In genomic region chr2:16654775-16655456, GRCh38 we compare ENCODE assay signal across 13 cellular contexts. TPM values are rescaled to one million over a fixed set of nuclear protein-coding genes. Genes with fewer than 3 reads are reported as not detected.
A peak's percentile ranks its signal among the peaks of the same experiment; 100 is the strongest.
DNase-seq lines count a peak whose midpoint lies in the region; ATAC-seq and TF ChIP-seq lines count a peak whose summit lies in the region.
"Had no signal": no experiment of that assay in that cellular context is flagged by ENCODE, and none has a peak within 500 bp of the region (broad histone marks: within the 10 kb centered on the region; RNA-seq: fewer than 3 reads in every experiment).

No MANE protein-coding gene starts in this region.

- H3K9me3 ChIP-seq in IMR-90 (ENCODE audit: control insufficient read depth, insufficient read depth, low read length) = no peaks in the 10 kb centered on the region
- H3K9me3 ChIP-seq: adrenal gland had no signal

- CTCF ChIA-PET in IMR-90 (lab: Yijun Ruan, JAX) = interaction anchor here (0.6 to 1.3 kb wide), 2 partner anchors 16 to 677 kb away, joined by 4 read pairs; no protein-coding TSS in a partner anchor

- H3K27ac ChIP-seq in IMR-90 (ENCODE audit: insufficient read depth, low read length) (no peak overlapping the region), cingulate gyrus (ENCODE audit: low read depth, low read length) (peak overlapping the region; percentile 61)

- POLR2A ChIA-PET in IMR-90 (lab: Charles Lee; ENCODE audit: unreplicated experiment) = no interaction called here

- no peak overlapping the region for H2BK120ac ChIP-seq in IMR-90 (ENCODE audit: low read depth, low read length)

- no peaks in the 10 kb centered on the region; the same call in 1 of the 2 replicates for H4K20me1 ChIP-seq in IMR-90 (ENCODE audit: insufficient read depth, low read length)

- no peak overlapping the region for H3K14ac ChIP-seq in IMR-90 (replicated peaks; ENCODE audit: low read depth, low read length)

- 0 out of 4 replicates have a peak, but pooled peaks cover 0 to 4% of the 10 kb centered on the region in 2 experiments for H3K79me1 ChIP-seq in IMR-90 (ENCODE audit: low read depth in 1 of 2, low read length in 2 of 2)

- no peaks in the 10 kb centered on the region; the same call in 1 of the 2 replicates for H3K27me3 ChIP-seq in IMR-90 (ENCODE audit: control insufficient read depth, insufficient read depth, low read length)
- H3K27me3 ChIP-seq: adrenal gland had no signal

- no TSS peak for BruUV-seq in IMR-90 (replicated peaks; lab: Mats Ljungman, UMichigan)

- no peak overlapping the region for H3K4me3 Mint-ChIP-seq in stimulated activated effector memory CD8-positive, alpha-beta T cell treated with anti-CD3 and anti-CD28 coated beads, Interleukin-12 subunit alpha, Interleukin-12 subunit beta, amount 100 ng/mL, for 72 hours
- no peak overlapping the region for H3K4me3 Mint-ChIP-seq in glutamatergic neuron (ENCODE audit: unreplicated experiment)
- H3K4me3 Mint-ChIP-seq: activated CD4-positive, alpha-beta memory T cell treated with anti-CD3 and anti-CD28 coated beads, Interleukin-2, amount 10 ng/mL, durations not matched to agents 7 days and 5 days had no signal

- H4K5ac ChIP-seq in IMR-90 (ENCODE audit: low read depth, low read length) = no peak overlapping the region

- no peak overlapping the region for H2AK9ac ChIP-seq in IMR-90 (replicated peaks; ENCODE audit: low read depth, low read length, poor library complexity)

- H3K23ac ChIP-seq in IMR-90 (ENCODE audit: low read depth, low read length) = no peak overlapping the region

- H2BK5ac ChIP-seq in IMR-90 (ENCODE audit: low read depth, low read length, poor library complexity, severe bottlenecking) = no peak overlapping the region

- H3K9ac ChIP-seq in IMR-90 (ENCODE audit: low read depth, low read length) = no peak overlapping the region

- no peak overlapping the region for H3K56ac ChIP-seq in IMR-90 (ENCODE audit: extremely low read depth, insufficient read depth, low read length)

- in situ Hi-C loops in IMR-90 (cut with MboI; ENCODE audit: low sequenced_read_pairs) (no loop called here), G401 (cut with HindIII; ENCODE audit: low sequenced_read_pairs) (no loop called here)

- H4K8ac ChIP-seq in IMR-90 (ENCODE audit: low read depth in 2 of 2, low read length in 2 of 2) = no peak overlapping the region

- no peaks in the 10 kb centered on the region for H3K36me3 Mint-ChIP-seq in stimulated activated effector memory CD8-positive, alpha-beta T cell treated with anti-CD3 and anti-CD28 coated beads, Interleukin-12 subunit alpha, Interleukin-12 subunit beta, amount 100 ng/mL, for 72 hours
- H3K36me3 Mint-ChIP-seq in glutamatergic neuron (ENCODE audit: unreplicated experiment) = peaks cover 5% of the 10 kb centered on the region

- TF ChIP-seq RAD21 in IMR-90 (IDR thresholded peaks at IDR 0.05; ENCODE audit: low read length) = no peak

- H4K91ac ChIP-seq in IMR-90 (ENCODE audit: insufficient read depth, low read depth, low read length) = no peak overlapping the region

- H3K4ac ChIP-seq in IMR-90 (ENCODE audit: low read depth, low read length) = 0 out of 2 replicates have a peak overlapping the region, but pooled peaks have one; percentile 27

- peaks cover 2% of the 10 kb centered on the region; the same call in 1 of the 2 replicates for H3K36me3 ChIP-seq in IMR-90 (ENCODE audit: control insufficient read depth, insufficient read depth, low read length)
- H3K36me3 ChIP-seq: adrenal gland had no signal

- H3K4me1 ChIP-seq in IMR-90 (ENCODE audit: control insufficient read depth, insufficient read depth, low read length) = peaks cover 27% of the 10 kb centered on the region

- dilution Hi-C loops in IMR-90 (cut with HindIII; ENCODE audit: low sequenced_read_pairs, unreplicated experiment) = no loop called here

- DNase-seq in IMR-90 (no peak), retina (no peak), glutamatergic neuron (no peak), G401 (ENCODE audit: low spot score) (no peak)
- DNase-seq in stimulated activated effector memory CD8-positive, alpha-beta T cell treated with anti-CD3 and anti-CD28 coated beads, Interleukin-12 subunit alpha, Interleukin-12 subunit beta, amount 100 ng/mL, for 72 hours (ENCODE audit: low spot score in 2 of 2) = no peak
- DNase-seq: activated CD4-positive, alpha-beta memory T cell treated with anti-CD3 and anti-CD28 coated beads, Interleukin-2, amount 10 ng/mL, durations not matched to agents 7 days and 5 days; adrenal gland; GOT3; hypothalamus; stimulated activated CD8-positive, alpha-beta memory T cell treated with anti-CD3 and anti-CD28 coated beads, Interleukin-4, amount 100 ng/mL, for 48 hours had no signal

- H3K9me1 ChIP-seq in IMR-90 (ENCODE audit: insufficient read depth, low read length) = peaks cover 5% of the 10 kb centered on the region; the same call in 1 of the 2 replicates

- H3K27me3 Mint-ChIP-seq in glutamatergic neuron (ENCODE audit: unreplicated experiment) = no peaks in the 10 kb centered on the region

- no peak for TF ChIP-seq POLR2A in IMR-90 (IDR thresholded peaks at IDR 0.05; ENCODE audit: low read depth, low read length)

- no peak for TF ChIP-seq CTCF in IMR-90 (conservative IDR thresholded peaks at IDR 0.05; ENCODE audit: low read depth, low read length)
- TF ChIP-seq CTCF in glutamatergic neuron (IDR thresholded peaks at IDR 0.05; ENCODE audit: partially characterized antibody, unreplicated experiment) = no peak

- H3K4me2 ChIP-seq in IMR-90 (ENCODE audit: low read depth, low read length) = no peak overlapping the region

- H2BK20ac ChIP-seq in IMR-90 (ENCODE audit: low read depth, low read length) = no peak overlapping the region

- intact Hi-C loops in IMR-90 (cut with micrococcal nuclease) = no loop called here

- ATAC-seq in GM18517 (IDR thresholded peaks at IDR 0.05; ENCODE audit: unreplicated experiment) = peak; percentile 26
- ATAC-seq in IMR-90 (ENCODE audit: low read depth) = no peak
- peak; percentile 20 for ATAC-seq in stimulated activated effector memory CD8-positive, alpha-beta T cell treated with anti-CD3 and anti-CD28 coated beads, Interleukin-12 subunit alpha, Interleukin-12 subunit beta, amount 100 ng/mL, for 72 hours
- no peak for ATAC-seq in HG03196 (IDR thresholded peaks at IDR 0.05; ENCODE audit: unreplicated experiment)

- no CpG with 5 or more reads among the region's 4 CpGs for WGBS in IMR-90 (ENCODE audit: extremely low coverage in 2 of 2, insufficient read length in 1 of 2), 2 experiments

- no peak overlapping the region for H3K4me3 ChIP-seq in IMR-90 (ENCODE audit: insufficient read depth, low read depth, low read length)
- H3K4me3 ChIP-seq: adrenal gland had no signal

- H2AFZ ChIP-seq in IMR-90 (replicated peaks; ENCODE audit: low read length, poor library complexity) = no peak overlapping the region

- 0 out of 2 replicates have a peak overlapping the region, but pooled peaks have one; percentile 1 for H2AK5ac ChIP-seq in IMR-90 (ENCODE audit: low read depth, low read length)

- H3K9me3 Mint-ChIP-seq in stimulated activated effector memory CD8-positive, alpha-beta T cell treated with anti-CD3 and anti-CD28 coated beads, Interleukin-12 subunit alpha, Interleukin-12 subunit beta, amount 100 ng/mL, for 72 hours = no peaks in the 10 kb centered on the region
- H3K9me3 Mint-ChIP-seq in glutamatergic neuron (ENCODE audit: unreplicated experiment) = no peaks in the 10 kb centered on the region
- H3K9me3 Mint-ChIP-seq: activated CD4-positive, alpha-beta memory T cell treated with anti-CD3 and anti-CD28 coated beads, Interleukin-2, amount 10 ng/mL, durations not matched to agents 7 days and 5 days had no signal

- no peak overlapping the region for H2BK15ac ChIP-seq in IMR-90 (ENCODE audit: low read depth, low read length)

- no peak overlapping the region for H3K18ac ChIP-seq in IMR-90 (ENCODE audit: low read depth, low read length)

- H3K27ac Mint-ChIP-seq in stimulated activated effector memory CD8-positive, alpha-beta T cell treated with anti-CD3 and anti-CD28 coated beads, Interleukin-12 subunit alpha, Interleukin-12 subunit beta, amount 100 ng/mL, for 72 hours = peak overlapping the region; percentile 35
- H3K27ac Mint-ChIP-seq in glutamatergic neuron (ENCODE audit: unreplicated experiment) = no peak overlapping the region
- H3K27ac Mint-ChIP-seq: activated CD4-positive, alpha-beta memory T cell treated with anti-CD3 and anti-CD28 coated beads, Interleukin-2, amount 10 ng/mL, durations not matched to agents 7 days and 5 days had no signal

- H3K4me1 Mint-ChIP-seq in stimulated activated effector memory CD8-positive, alpha-beta T cell treated with anti-CD3 and anti-CD28 coated beads, Interleukin-12 subunit alpha, Interleukin-12 subunit beta, amount 100 ng/mL, for 72 hours = peaks cover 47% of the 10 kb centered on the region
- peaks cover 23% of the 10 kb centered on the region for H3K4me1 Mint-ChIP-seq in glutamatergic neuron (ENCODE audit: low read depth, unreplicated experiment)

TF ChIP-seq in IMR-90, 13 proteins besides CTCF, POLR2A, EP300 and RAD21 (continues in another document):
- TF ChIP-seq RFX5 (IDR thresholded peaks at IDR 0.05; ENCODE audit: low read depth, low read length) (no peak), MXI1 (IDR thresholded peaks at IDR 0.05; ENCODE audit: borderline replicate concordance, low read depth, low read length) (no peak), FOS (IDR thresholded peaks at IDR 0.05; ENCODE audit: low read depth, low read length) (no peak), CEBPB (IDR thresholded peaks at IDR 0.05; ENCODE audit: low read depth, low read length) (no peak), SMC3 (IDR thresholded peaks at IDR 0.05; ENCODE audit: low read depth, low read length) (no peak), NFE2L2 (IDR thresholded peaks at IDR 0.05; ENCODE audit: low read depth, low read length) (no peak), MAFK (IDR thresholded peaks at IDR 0.05; ENCODE audit: low read depth, low read length) (no peak), RCOR1 (IDR thresholded peaks at IDR 0.05; ENCODE audit: insufficient replicate concordance, low read length) (no peak), MAZ (IDR thresholded peaks at IDR 0.05; ENCODE audit: borderline replicate concordance, low read depth, low read length) (no peak)
- TF ChIP-seq, protein P1, sequence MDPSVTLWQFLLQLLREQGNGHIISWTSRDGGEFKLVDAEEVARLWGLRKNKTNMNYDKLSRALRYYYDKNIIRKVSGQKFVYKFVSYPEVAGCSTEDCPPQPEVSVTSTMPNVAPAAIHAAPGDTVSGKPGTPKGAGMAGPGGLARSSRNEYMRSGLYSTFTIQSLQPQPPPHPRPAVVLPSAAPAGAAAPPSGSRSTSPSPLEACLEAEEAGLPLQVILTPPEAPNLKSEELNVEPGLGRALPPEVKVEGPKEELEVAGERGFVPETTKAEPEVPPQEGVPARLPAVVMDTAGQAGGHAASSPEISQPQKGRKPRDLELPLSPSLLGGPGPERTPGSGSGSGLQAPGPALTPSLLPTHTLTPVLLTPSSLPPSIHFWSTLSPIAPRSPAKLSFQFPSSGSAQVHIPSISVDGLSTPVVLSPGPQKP (IDR thresholded peaks at IDR 0.05; ENCODE audit: borderline replicate concordance, low read depth, low read length) = no peak

RNA-seq across cellular contexts. Expression of gene CYRIA, which starts 10.7 kb away (rescaled TPM):
- 1.7 and 3.8 TPM in 2 replicates for total RNA-seq in IMR-90 (2012; rRNA removed)
- polyA plus RNA-seq in IMR-90 (2012; rRNA removed) = 1.1 and 1.7 TPM in 2 replicates
- 0.36 and 0.37 TPM in 2 replicates for polyA plus RNA-seq in IMR-90 (2012; cell fraction: cytosol; rRNA removed)
- polyA plus RNA-seq in IMR-90 (2012; cell fraction: nucleus; rRNA removed; ENCODE audit: low replicate concordance) = 0.30 and 3.4 TPM in 2 replicates
- total RNA-seq in glutamatergic neuron (ENCODE audit: unreplicated experiment) = 19.3 TPM
- total RNA-seq in G401 (2014; rRNA removed; shearing (Covaris generic)) = not detected in 2 replicates

Comparison
In these comparisons a context has a peak if more than half of its experiments do, and no peak if none do; other contexts are left out.
1. ATAC-seq: peak in GM18517 (single experiment) and stimulated activated effector memory CD8-positive, alpha-beta T cell treated with anti-CD3 and anti-CD28 coated beads, Interleukin-12 subunit alpha, Interleukin-12 subunit beta, amount 100 ng/mL, for 72 hours (single experiment); none in IMR-90 (single experiment) and HG03196 (single experiment).